9 cellular contexts compared by ENCODE assay signal in the genomic region with DNA sequence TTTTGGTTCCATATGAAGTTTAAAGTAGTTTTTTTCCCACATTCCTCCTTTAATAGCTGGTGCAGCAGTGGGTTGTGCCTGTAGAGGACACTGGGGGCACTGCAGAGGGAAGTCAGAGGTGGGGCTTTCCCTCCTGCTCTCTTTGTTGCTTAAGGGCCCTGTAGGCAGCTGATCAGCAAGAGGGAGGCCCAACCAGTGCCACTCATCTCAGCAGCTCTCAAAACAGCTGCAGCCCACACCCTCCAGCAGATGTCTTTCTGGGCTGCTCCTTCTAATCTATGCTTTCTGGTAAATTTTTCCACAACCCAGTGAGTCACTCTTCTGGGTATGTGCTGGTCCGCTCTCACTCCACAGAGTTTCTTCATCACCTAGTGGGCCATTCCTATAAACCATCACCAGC.
DNase-seq lines count a peak whose midpoint lies in the region; ATAC-seq lines count a peak whose summit lies in the region.
"Had no signal": no experiment of that assay in that cellular context is flagged by ENCODE, and none has a peak within 500 bp of the region (broad histone marks: within the 10 kb centered on the region; RNA-seq: fewer than 3 reads in every experiment).

No MANE protein-coding gene starts in this region.

- H3K4me1 Mint-ChIP-seq in effector memory CD8-positive, alpha-beta T cell (ENCODE audit: low read depth in 2 of 2) = no peaks in the 10 kb centered on the region

- intact Hi-C loops in posterior vena cava (cut with DNase I) = no loop called here

- H3K36me3 Mint-ChIP-seq in effector memory CD8-positive, alpha-beta T cell (ENCODE audit: insufficient read depth) = no peaks in the 10 kb centered on the region

- DNase-seq in EL = peak; percentile 94
- DNase-seq in MV-4-11 (lab: John Stamatoyannopoulos, UW) = peak; percentile 89
- DNase-seq in dermis blood vessel endothelial cell = peak; percentile 2
- DNase-seq in myocyte (ENCODE audit: low read depth) = peak; percentile 93
- DNase-seq in NCI-H2029 (lab: John Stamatoyannopoulos, UW) = no peak
- DNase-seq in NK-92 (lab: John Stamatoyannopoulos, UW; ENCODE audit: unreplicated experiment) = no peak
- no peak for DNase-seq in effector memory CD8-positive, alpha-beta T cell
- no peak for DNase-seq in posterior vena cava (ENCODE audit: low spot score)
- DNase-seq: activated T-cell treated with anti-CD3 and anti-CD28 coated beads, Interleukin-2, amount 50 U/mL, for 4 hours had no signal

- no peak for ATAC-seq in effector memory CD8-positive, alpha-beta T cell (replicated peaks)
- ATAC-seq: activated T-cell treated with anti-CD3 and anti-CD28 coated beads, Interleukin-2, amount 50 U/mL, for 4 hours had no signal

- peaks cover 3 to 11% of the 10 kb centered on the region in 2 donors for H3K9me3 Mint-ChIP-seq in effector memory CD8-positive, alpha-beta T cell

- H3K27me3 Mint-ChIP-seq in effector memory CD8-positive, alpha-beta T cell = no peaks in the 10 kb centered on the region

- no peak overlapping the region for H3K27ac Mint-ChIP-seq in effector memory CD8-positive, alpha-beta T cell

- H3K4me3 Mint-ChIP-seq in effector memory CD8-positive, alpha-beta T cell = no peak overlapping the region
- H3K4me3 Mint-ChIP-seq: activated T-cell treated with anti-CD3 and anti-CD28 coated beads, Interleukin-2, amount 50 U/mL, for 4 hours had no signal

Comparison
In these comparisons a context has a peak if more than half of its experiments do, and no peak if none do; other contexts are left out.
1. DNase-seq: peak in EL (single experiment), MV-4-11 (single experiment), dermis blood vessel endothelial cell (single experiment) and myocyte (single experiment); none in NCI-H2029 (single experiment), NK-92 (single experiment), effector memory CD8-positive, alpha-beta T cell (0 of 3) and posterior vena cava (single experiment).